ENCODE assay signal across 19 cellular contexts in the genomic region with DNA sequence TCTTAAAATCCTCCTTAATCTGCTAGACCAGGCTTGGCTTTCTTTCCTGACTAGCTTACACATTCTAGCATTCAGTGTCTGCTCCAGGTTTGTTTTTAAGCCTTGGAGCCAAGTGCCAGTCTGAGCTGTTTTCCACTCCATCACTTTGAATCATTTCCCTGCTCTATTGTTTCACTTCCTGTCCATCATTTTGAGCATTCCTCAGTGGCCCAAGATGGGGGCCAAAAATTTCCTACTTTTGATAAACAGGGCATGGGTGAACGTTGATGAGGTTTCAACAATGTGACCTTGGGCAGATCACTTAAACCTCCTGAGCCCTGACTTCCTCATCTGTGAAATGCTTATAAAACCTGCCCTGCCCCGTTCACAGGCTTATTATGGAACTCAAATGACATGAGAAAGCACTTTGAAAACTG. TPM values are rescaled to one million over a fixed set of nuclear protein-coding genes. Genes with fewer than 3 reads are reported as not detected.
DNase-seq lines count a peak whose midpoint lies in the region; ATAC-seq and TF ChIP-seq lines count a peak whose summit lies in the region.
"Had no signal": no experiment of that assay in that cellular context is flagged by ENCODE, and none has a peak within 500 bp of the region (broad histone marks: within the 10 kb centered on the region; RNA-seq: fewer than 3 reads in every experiment).

No MANE protein-coding gene starts in this region.

- H3K4me3 ChIP-seq in dorsolateral prefrontal cortex: no peak overlapping the region
- H3K4me3 ChIP-seq: gastrocnemius medialis had no signal

- peak overlapping the region; percentile 19 for H3K27ac Mint-ChIP-seq in stimulated activated memory B cell treated with anti-CD40 and anti-IgM and Interleukin-4, amounts not matched to agents 10 μg/mL and 1 μg/mL and 100 μg/mL, for 72 hours
- H3K27ac Mint-ChIP-seq: brain; effector memory CD8-positive, alpha-beta T cell had no signal

- peak overlapping the region in 19 of 59 donors; percentile 5 to 65 (median 34) for H3K27ac ChIP-seq in dorsolateral prefrontal cortex
- H3K27ac ChIP-seq: gastrocnemius medialis had no signal

- peaks cover 8% of the 10 kb centered on the region for H3K27me3 Mint-ChIP-seq in stimulated activated memory B cell treated with anti-CD40 and anti-IgM and Interleukin-4, amounts not matched to agents 10 μg/mL and 1 μg/mL and 100 μg/mL, for 72 hours
- H3K27me3 Mint-ChIP-seq: brain had no signal

- intact Hi-C loops in left cardiac atrium (cut with DNase I): no loop called here
- intact Hi-C loops in dorsolateral prefrontal cortex (cut with DNase I): no loop called here

- peak; percentile 50 for ATAC-seq in stimulated activated memory B cell treated with anti-CD40 and anti-IgM and Interleukin-4, amounts not matched to agents 10 μg/mL and 1 μg/mL and 100 μg/mL, for 72 hours
- no peak for ATAC-seq in left cardiac atrium
- ATAC-seq: effector memory CD8-positive, alpha-beta T cell; gastrocnemius medialis had no signal

- no peaks in the 10 kb centered on the region for H3K36me3 Mint-ChIP-seq in stimulated activated memory B cell treated with anti-CD40 and anti-IgM and Interleukin-4, amounts not matched to agents 10 μg/mL and 1 μg/mL and 100 μg/mL, for 72 hours
- H3K36me3 Mint-ChIP-seq: brain had no signal

- H3K27me3 ChIP-seq in dorsolateral prefrontal cortex: no peaks in the 10 kb centered on the region
- H3K27me3 ChIP-seq: BE2C, gastrocnemius medialis had no signal

- no peak for TF ChIP-seq CTCF in dorsolateral prefrontal cortex (IDR thresholded peaks at IDR 0.05 in 54 of 56, conservative IDR thresholded peaks at IDR 0.05 in 2 of 56; ENCODE audit: low read depth in 1 of 56, partially characterized antibody in 56 of 56)

- no peaks in the 10 kb centered on the region for H3K9me3 Mint-ChIP-seq in stimulated activated memory B cell treated with anti-CD40 and anti-IgM and Interleukin-4, amounts not matched to agents 10 μg/mL and 1 μg/mL and 100 μg/mL, for 72 hours
- H3K9me3 Mint-ChIP-seq: brain; effector memory CD8-positive, alpha-beta T cell had no signal

- H3K4me3 Mint-ChIP-seq in stimulated activated memory B cell treated with anti-CD40 and anti-IgM and Interleukin-4, amounts not matched to agents 10 μg/mL and 1 μg/mL and 100 μg/mL, for 72 hours: no peak overlapping the region
- H3K4me3 Mint-ChIP-seq: brain; effector memory CD8-positive, alpha-beta T cell had no signal

- DNase-seq in HT-29 (ENCODE audit: low spot score) (peak; percentile 28), NOMO-1 treated with DMSO at 0.1 percent for 48 hours (lab: John Stamatoyannopoulos, UW; ENCODE audit: unreplicated experiment) (peak; percentile 67), dermis blood vessel endothelial cell (peak; percentile 90), left cardiac atrium (no peak), dorsolateral prefrontal cortex (no peak), mesenteric fat pad (ENCODE audit: low spot score) (no peak)
- DNase-seq: activated CD4-positive, CD25-positive, alpha-beta regulatory T cell treated with anti-CD3 and anti-CD28 coated beads, Interleukin-2, amount 50 U/mL, for 72 hours; activated CD8-positive, alpha-beta memory T cell treated with anti-CD3 and anti-CD28 coated beads, Interleukin-2, amount 50 U/mL, for 4 hours; activated naive CD4-positive, alpha-beta T cell treated with anti-CD3 and anti-CD28 coated beads, Interleukin-2, amount 50 U/mL, for 16 hours; BE2C; effector memory CD8-positive, alpha-beta T cell; gastrocnemius medialis; NCI-H510A; occipital lobe; stimulated activated CD4-positive, alpha-beta T cell treated with anti-CD3 and anti-CD28 coated beads, Interleukin-4, amount 100 ng/mL, for 24 hours had no signal

- peaks cover 15% of the 10 kb centered on the region for H3K4me1 Mint-ChIP-seq in stimulated activated memory B cell treated with anti-CD40 and anti-IgM and Interleukin-4, amounts not matched to agents 10 μg/mL and 1 μg/mL and 100 μg/mL, for 72 hours
- H3K4me1 Mint-ChIP-seq: brain had no signal

RNA-seq across cellular contexts. Expression of a gene that starts 4.4 kb away (rescaled TPM):
- not detected in 2 replicates for total RNA-seq in HT-29 (2014; rRNA removed; shearing (Covaris generic))
- total RNA-seq in dermis blood vessel endothelial cell (not detected in 2 replicates), left cardiac atrium (under 1 TPM; 0.56 to 0.86 TPM), dorsolateral prefrontal cortex (1 to 10 TPM in 12 of 120 experiments, under 1 TPM in 26, not detected in 82; 0.13 to 1.8 (median 0.67) TPM), mesenteric fat pad (8.0 TPM)
- total RNA-seq: H1 had no signal

RNA-seq across cellular contexts. Expression of a gene that starts 7.4 kb away (rescaled TPM):
- 0.97 and 2.3 TPM in 2 replicates for total RNA-seq in HT-29 (2014; rRNA removed; shearing (Covaris generic))
- total RNA-seq in dermis blood vessel endothelial cell (not detected in 2 replicates), left cardiac atrium (1 to 10 TPM; 1.5 to 9.1 TPM), dorsolateral prefrontal cortex (100 to 1,000 TPM in 14 of 120 experiments, 10 to 100 TPM in 106; 10.0 to 223 (median 46.3) TPM), mesenteric fat pad (194 TPM)
- total RNA-seq: T-helper 1 cell treated with Interleukin-12 subunit alpha and Interleukin-12 subunit beta and Interleukin-4 antibody, amounts not matched to agents 30 ng/mL and 1 ng/mL, for 36 hours had no signal

Comparison
In these comparisons a context has a peak if more than half of its experiments do, and no peak if none do; other contexts are left out.
1. DNase-seq: peak in HT-29 (single experiment), NOMO-1 treated with DMSO at 0.1 percent for 48 hours (single experiment) and dermis blood vessel endothelial cell (single experiment); none in left cardiac atrium (single experiment), dorsolateral prefrontal cortex (0 of 10) and mesenteric fat pad (single experiment).